25 cellular contexts compared by ENCODE assay signal in genomic region chr2:195756218-195756941, GRCh38.
DNase-seq lines count a peak whose midpoint lies in the region; ATAC-seq and TF ChIP-seq lines count a peak whose summit lies in the region.
"Had no signal": no experiment of that assay in that cellular context is flagged by ENCODE, and none has a peak within 500 bp of the region (broad histone marks: within the 10 kb centered on the region; RNA-seq: fewer than 3 reads in every experiment).

No MANE protein-coding gene starts in this region.

- CTCF ChIA-PET in RWPE1 (lab: Yijun Ruan, JAX): interaction anchor here (0.7 kb wide), 2 partner anchors 16 to 115 kb away, joined by 3 to 4 read pairs; no protein-coding TSS in a partner anchor

- H3K27ac Mint-ChIP-seq in natural killer cell treated with Interleukin-12 subunit alpha and Interleukin-12 subunit beta and Interleukin-15 and Interleukin-18, amount 100 ng/mL, for 72 hours: no peak overlapping the region
- H3K27ac Mint-ChIP-seq: activated naive CD8-positive, alpha-beta T cell treated with anti-CD3 and anti-CD28 coated beads, Interleukin-2, amount 10 ng/mL, durations not matched to agents 7 days and 5 days; B cell; CD8-positive, alpha-beta T cell; neural progenitor cell; stimulated activated memory B cell treated with anti-CD40 and anti-IgM and Interleukin-4, amounts not matched to agents 10 μg/mL and 1 μg/mL and 100 μg/mL, for 72 hours had no signal

- DNase-seq in Caki2 (ENCODE audit: low read depth) (peak; percentile 47), HT-29 (ENCODE audit: low spot score) (peak; percentile 36), RWPE1 (ENCODE audit: low spot score) (peak; percentile 38), GM19240 (ENCODE audit: insufficient read length, low spot score) (no peak)
- DNase-seq in natural killer cell treated with Interleukin-12 subunit alpha and Interleukin-12 subunit beta and Interleukin-15 and Interleukin-18, amount 100 ng/mL, for 72 hours (ENCODE audit: low spot score): no peak
- no peak for DNase-seq in activated CD4-positive, alpha-beta T cell treated with anti-CD3 and anti-CD28 coated beads, Interleukin-2, amount 50 U/mL, for 1 hour
- DNase-seq: activated CD4-positive, alpha-beta T cell treated with anti-CD3 and anti-CD28 coated beads for 1 hour; activated effector memory CD4-positive, alpha-beta T cell treated with anti-CD3 and anti-CD28 coated beads, Interleukin-2, amount 50 U/mL, for 16 hours; activated naive CD8-positive, alpha-beta T cell treated with anti-CD3 and anti-CD28 coated beads, Interleukin-2, amount 10 ng/mL, durations not matched to agents 7 days and 5 days; activated T-cell treated with anti-CD3 and anti-CD28 coated beads for 4 hours; CD8-positive, alpha-beta T cell; heart right ventricle; left cardiac atrium; NCI-H2081 treated with DMSO at 0.1 percent for 48 hours; NCI-H748 treated with DMSO at 0.1 percent for 48 hours; sigmoid colon; stimulated activated CD4-positive, alpha-beta T cell treated with anti-CD3 and anti-CD28 coated beads, Interleukin-4, amount 100 ng/mL, for 4 hours; substantia nigra; upper lobe of left lung had no signal

- no peaks in the 10 kb centered on the region for H3K4me1 Mint-ChIP-seq in natural killer cell treated with Interleukin-12 subunit alpha and Interleukin-12 subunit beta and Interleukin-15 and Interleukin-18, amount 100 ng/mL, for 72 hours (ENCODE audit: low read depth in 2 of 2)
- H3K4me1 Mint-ChIP-seq: activated naive CD8-positive, alpha-beta T cell treated with anti-CD3 and anti-CD28 coated beads, Interleukin-2, amount 10 ng/mL, durations not matched to agents 7 days and 5 days; B cell; neural progenitor cell; stimulated activated memory B cell treated with anti-CD40 and anti-IgM and Interleukin-4, amounts not matched to agents 10 μg/mL and 1 μg/mL and 100 μg/mL, for 72 hours had no signal

- TF ChIP-seq CTCF in RWPE1 (conservative IDR thresholded peaks at IDR 0.05; ENCODE audit: low read depth): no peak

- H3K36me3 Mint-ChIP-seq in natural killer cell treated with Interleukin-12 subunit alpha and Interleukin-12 subunit beta and Interleukin-15 and Interleukin-18, amount 100 ng/mL, for 72 hours: peaks cover 6% of the 10 kb centered on the region
- H3K36me3 Mint-ChIP-seq: activated naive CD8-positive, alpha-beta T cell treated with anti-CD3 and anti-CD28 coated beads, Interleukin-2, amount 10 ng/mL, durations not matched to agents 7 days and 5 days; neural progenitor cell had no signal

- peak overlapping the region; percentile 37; the same call in 1 of the 2 replicates for H3K27ac ChIP-seq in RWPE1
- H3K27ac ChIP-seq: heart right ventricle, neural progenitor cell, sigmoid colon, upper lobe of left lung had no signal

- in situ Hi-C loops in Caki2 (cut with HindIII; ENCODE audit: low pct_unique_long_range_greater_than_20kb, low sequenced_read_pairs): no loop called here

- no peaks in the 10 kb centered on the region for H3K27me3 Mint-ChIP-seq in natural killer cell treated with Interleukin-12 subunit alpha and Interleukin-12 subunit beta and Interleukin-15 and Interleukin-18, amount 100 ng/mL, for 72 hours
- H3K27me3 Mint-ChIP-seq: activated naive CD8-positive, alpha-beta T cell treated with anti-CD3 and anti-CD28 coated beads, Interleukin-2, amount 10 ng/mL, durations not matched to agents 7 days and 5 days; B cell; stimulated activated memory B cell treated with anti-CD40 and anti-IgM and Interleukin-4, amounts not matched to agents 10 μg/mL and 1 μg/mL and 100 μg/mL, for 72 hours had no signal

- ATAC-seq in esophagus mucosa: peak; percentile 85
- ATAC-seq in natural killer cell treated with Interleukin-12 subunit alpha and Interleukin-12 subunit beta and Interleukin-15 and Interleukin-18, amount 100 ng/mL, for 72 hours: no peak
- no peak for ATAC-seq in HG03460 (IDR thresholded peaks at IDR 0.05; ENCODE audit: unreplicated experiment)
- ATAC-seq: CD8-positive, alpha-beta T cell; heart right ventricle; left cardiac atrium; Right ventricle myocardium inferior; stimulated activated memory B cell treated with anti-CD40 and anti-IgM and Interleukin-4, amounts not matched to agents 10 μg/mL and 1 μg/mL and 100 μg/mL, for 72 hours had no signal

- H3K9me3 Mint-ChIP-seq in natural killer cell treated with Interleukin-12 subunit alpha and Interleukin-12 subunit beta and Interleukin-15 and Interleukin-18, amount 100 ng/mL, for 72 hours: peaks cover 5% of the 10 kb centered on the region
- H3K9me3 Mint-ChIP-seq: neural progenitor cell had no signal

- POLR2A ChIA-PET in RWPE1 (lab: Yijun Ruan, JAX; ENCODE audit: low non-redundant PET): no interaction called here

- no peak overlapping the region for H3K4me3 Mint-ChIP-seq in natural killer cell treated with Interleukin-12 subunit alpha and Interleukin-12 subunit beta and Interleukin-15 and Interleukin-18, amount 100 ng/mL, for 72 hours
- H3K4me3 Mint-ChIP-seq: activated naive CD8-positive, alpha-beta T cell treated with anti-CD3 and anti-CD28 coated beads, Interleukin-2, amount 10 ng/mL, durations not matched to agents 7 days and 5 days; B cell; CD8-positive, alpha-beta T cell; neural progenitor cell; stimulated activated memory B cell treated with anti-CD40 and anti-IgM and Interleukin-4, amounts not matched to agents 10 μg/mL and 1 μg/mL and 100 μg/mL, for 72 hours had no signal

Comparison
In these comparisons a context has a peak if more than half of its experiments do, and no peak if none do; other contexts are left out.
1. DNase-seq: peak in Caki2 (single experiment), HT-29 (single experiment) and RWPE1 (single experiment); none in natural killer cell treated with Interleukin-12 subunit alpha and Interleukin-12 subunit beta and Interleukin-15 and Interleukin-18, amount 100 ng/mL, for 72 hours (single experiment), GM19240 (single experiment) and activated CD4-positive, alpha-beta T cell treated with anti-CD3 and anti-CD28 coated beads, Interleukin-2, amount 50 U/mL, for 1 hour (single experiment).